Comparison of ENCODE assay signal across 1 cellular context in genomic region chr10:31706921-31707571, GRCh38.
TF ChIP-seq lines count a peak whose summit lies in the region.

No MANE protein-coding gene starts in this region.

TF ChIP-seq in H1, 55 proteins besides CTCF, POLR2A, EP300 and RAD21 (continued from another document):
- TF ChIP-seq SUZ12 (IDR thresholded peaks at IDR 0.05; ENCODE audit: low read length) (no peak), JUN (IDR thresholded peaks at IDR 0.05; ENCODE audit: low read depth, low read length) (no peak), KDM1A (IDR thresholded peaks at IDR 0.05; ENCODE audit: borderline replicate concordance, low read length) (no peak), NANOG (IDR thresholded peaks at IDR 0.05; ENCODE audit: insufficient read depth, low read depth, low read length, poor library complexity, severe bottlenecking) (no peak), JUND (IDR thresholded peaks at IDR 0.05; ENCODE audit: low read length) (no peak), CEBPB (IDR thresholded peaks at IDR 0.05; ENCODE audit: low read depth, low read length) (no peak), SIN3A (conservative IDR thresholded peaks at IDR 0.05 in 1 of 2, IDR thresholded peaks at IDR 0.05 in 1 of 2; ENCODE audit: low read depth in 1 of 2, low read length in 2 of 2) (no peak)
